1 cellular context compared by ENCODE assay signal in genomic region chr11:74147199-74147929, GRCh38.
TF ChIP-seq lines count a peak whose summit lies in the region.

No MANE protein-coding gene starts in this region.

TF ChIP-seq in HCT116, 20 proteins besides CTCF, POLR2A, EP300 and RAD21 (continued from another document):
- TF ChIP-seq YY1 (IDR thresholded peaks at IDR 0.05; ENCODE audit: extremely low read depth, insufficient replicate concordance, low read depth, low read length) (no peak), CBX3 (IDR thresholded peaks at IDR 0.05; ENCODE audit: low read depth) (no peak), SIN3A (IDR thresholded peaks at IDR 0.05; ENCODE audit: low read depth) (no peak), TCF7L2 (IDR thresholded peaks at IDR 0.05; ENCODE audit: borderline replicate concordance, extremely low read depth, insufficient read depth, insufficient read length) (no peak), SRF (IDR thresholded peaks at IDR 0.05; ENCODE audit: low read depth) (no peak)
